Comparison of ENCODE assay signal across 12 cellular contexts in genomic region chr11:6377902-6378694, GRCh38. TPM values are rescaled to one million over a fixed set of nuclear protein-coding genes. Genes with fewer than 3 reads are reported as not detected.
DNase-seq lines count a peak whose midpoint lies in the region; ATAC-seq and TF ChIP-seq lines count a peak whose summit lies in the region.
"Had no signal": no experiment of that assay in that cellular context is flagged by ENCODE, and none has a peak within 500 bp of the region (broad histone marks: within the 10 kb centered on the region; RNA-seq: fewer than 3 reads in every experiment).

No MANE protein-coding gene starts in this region.

- no peaks in the 10 kb centered on the region for H3K36me3 Mint-ChIP-seq in CD14-positive monocyte
- no peaks in the 10 kb centered on the region for H3K36me3 Mint-ChIP-seq in T-cell
- H3K36me3 Mint-ChIP-seq: mesothelial cell of epicardium had no signal

- intact Hi-C loops in CD14-positive monocyte (cut with micrococcal nuclease): loop anchor here (2.0 to 5.0 kb wide), 2 partner anchors 63 to 129 kb away; partner anchors contain the start of gene HPX (in 1 of the 2)
- intact Hi-C loops in right cardiac atrium (cut with DNase I): loop anchor here in 2 of 4 donors (2.0 to 5.0 kb wide), 2 partner anchors 124 to 129 kb away; no protein-coding TSS in a partner anchor
- intact Hi-C loops in head of caudate nucleus (cut with DNase I): loop anchor here (2.0 kb wide), 1 partner anchor 65 kb away; no protein-coding TSS in a partner anchor

- H3K27me3 Mint-ChIP-seq in CD14-positive monocyte (ENCODE audit: low read depth in 3 of 3): peaks cover 0 to 3% (median 2%) of the 10 kb centered on the region in 3 donors
- H3K27me3 Mint-ChIP-seq in T-cell: no peaks in the 10 kb centered on the region

- peak overlapping the region in 1 of 2 donors; percentile 75 for H3K4me3 Mint-ChIP-seq in CD14-positive monocyte
- peak overlapping the region in 2 of 3 donors; percentile 49 to 65 for H3K4me3 Mint-ChIP-seq in T-cell
- H3K4me3 Mint-ChIP-seq: mesothelial cell of epicardium had no signal

- CTCF ChIA-PET in T-cell (lab: Charles Lee): interaction anchor here (0.5 to 5.5 kb wide), 37 partner anchors 11 to 985 kb away, joined by 3 to 261 read pairs (median 10); partner anchors contain the start of genes APBB1 (in 2 of the 2), HPX (in 2 of the 2), SMPD1 (in 2 of the 2) and DNHD1 (in 1 of the 2)
- CTCF ChIA-PET in GM10248 (lab: Yijun Ruan, JAX): interaction anchor here (0.8 to 9.5 kb wide), 42 partner anchors 9 to 376 kb away, joined by 3 to 371 read pairs (median 7); partner anchors contain the start of genes APBB1, ARFIP2, DNHD1 and HPX

- DNase-seq in CD14-positive monocyte (ENCODE audit: low spot score): no peak
- no peak for DNase-seq in T-cell
- DNase-seq in right cardiac atrium: no peak
- DNase-seq in head of caudate nucleus: no peak
- DNase-seq in GM10248 (ENCODE audit: extremely low spot score): no peak
- DNase-seq in SHP77 treated with DMSO at 0.1 percent for 48 hours (lab: John Stamatoyannopoulos, UW): no peak
- DNase-seq: DMS79, NCI-H510A treated with DMSO at 0.1 percent for 48 hours had no signal

- H3K4me1 ChIP-seq in right cardiac atrium (ENCODE audit: control insufficient read depth, insufficient read depth, low read length): no peaks in the 10 kb centered on the region

- peak overlapping the region; percentile 15 for H3K27ac ChIP-seq in right cardiac atrium (ENCODE audit: low read length)
- H3K27ac ChIP-seq: VCaP had no signal

- H3K9me3 Mint-ChIP-seq in CD14-positive monocyte: no peaks in the 10 kb centered on the region
- H3K9me3 Mint-ChIP-seq in T-cell: no peaks in the 10 kb centered on the region
- H3K9me3 Mint-ChIP-seq: mesothelial cell of epicardium had no signal

- WGBS in right cardiac atrium: 19% methylated on average over 4 of the region's 4 CpGs

- no peak overlapping the region for H3K4me3 ChIP-seq in right cardiac atrium (ENCODE audit: low read length)

- H3K27ac Mint-ChIP-seq in CD14-positive monocyte: peak overlapping the region; percentile 21 to 82 (median 76)
- peak overlapping the region; percentile 89 to 90 for H3K27ac Mint-ChIP-seq in T-cell
- H3K27ac Mint-ChIP-seq: mesothelial cell of epicardium had no signal

- no peaks in the 10 kb centered on the region for H3K9me3 ChIP-seq in right cardiac atrium (ENCODE audit: control insufficient read depth, low read length)

- H3K27me3 ChIP-seq in right cardiac atrium (ENCODE audit: control insufficient read depth, insufficient read depth): no peaks in the 10 kb centered on the region

- peaks cover 16% of the 10 kb centered on the region for H3K4me1 Mint-ChIP-seq in CD14-positive monocyte
- H3K4me1 Mint-ChIP-seq in T-cell: peaks cover 26 to 34% (median 29%) of the 10 kb centered on the region in 3 donors

- TF ChIP-seq CTCF in CD14-positive monocyte (IDR thresholded peaks at IDR 0.05) (no peak), GM10248 (IDR thresholded peaks at IDR 0.05; ENCODE audit: control extremely low read depth, extremely low read depth, low read depth, missing control alignments) (no peak)

- peak; percentile 71 for ATAC-seq in GM18502 (IDR thresholded peaks at IDR 0.05; ENCODE audit: poor library complexity, unreplicated experiment)
- peak; percentile 85 to 93 (median 88) for ATAC-seq in T-cell (replicated peaks in 1 of 4)
- peak; percentile 34 to 80 for ATAC-seq in right cardiac atrium
- no peak for ATAC-seq in GM19328 (IDR thresholded peaks at IDR 0.05; ENCODE audit: unreplicated experiment)

- POLR2A ChIA-PET in T-cell (lab: Charles Lee): interaction anchor here (0.5 to 1.3 kb wide), 7 partner anchors 12 to 678 kb away, joined by 3 to 8 read pairs (median 3); partner anchors contain the start of gene SMPD1 (in 1 of the 2)
- POLR2A ChIA-PET in GM10248 (lab: Yijun Ruan, JAX): no interaction called here

RNA-seq across cellular contexts. Expression of gene SMPD1, which starts 12.2 kb away (rescaled TPM):
- 1 to 10 TPM; 4.2 to 4.9 TPM for polyA plus RNA-seq in CD14-positive monocyte
- total RNA-seq in T-cell: 10 to 100 TPM; 33.5 to 58.3 (median 38.3) TPM
- 10 to 100 TPM; 60.6 to 67.7 (median 65.0) TPM for total RNA-seq in right cardiac atrium
- polyA plus RNA-seq in right cardiac atrium: 57.9 TPM

RNA-seq across cellular contexts. Expression of gene APBB1, which starts 40.8 kb away (rescaled TPM):
- polyA plus RNA-seq in CD14-positive monocyte: 1 to 10 TPM in 1 of 2 donors, under 1 TPM in 1; 0.85 to 2.5 TPM
- 100 to 1,000 TPM in 3 of 5 donors, 10 to 100 TPM in 2; 71.3 to 152 (median 106) TPM for total RNA-seq in T-cell
- 10 to 100 TPM; 80.6 to 83.9 (median 82.4) TPM for total RNA-seq in right cardiac atrium
- 70.6 TPM for polyA plus RNA-seq in right cardiac atrium

RNA-seq across cellular contexts. Expression of gene CAVIN3, which starts 57.8 kb away (rescaled TPM):
- 10 to 100 TPM; 11.2 to 13.6 TPM for polyA plus RNA-seq in CD14-positive monocyte
- under 1 TPM in 2 of 5 donors, not detected in 3; 0.23 to 0.43 TPM for total RNA-seq in T-cell
- 10 to 100 TPM; 40.4 to 54.2 (median 45.2) TPM for total RNA-seq in right cardiac atrium
- 72.4 TPM for polyA plus RNA-seq in right cardiac atrium

Comparison
In these comparisons a context has a peak if more than half of its experiments do, and no peak if none do; other contexts are left out.
1. RNA of gene CAVIN3, which starts 57.8 kb away (total RNA-seq): 40.4 to 54.2 TPM in right cardiac atrium; 0.23 to 0.43 TPM in T-cell; every median in the first group is over 10 times any median in the second.